In the genomic region with DNA sequence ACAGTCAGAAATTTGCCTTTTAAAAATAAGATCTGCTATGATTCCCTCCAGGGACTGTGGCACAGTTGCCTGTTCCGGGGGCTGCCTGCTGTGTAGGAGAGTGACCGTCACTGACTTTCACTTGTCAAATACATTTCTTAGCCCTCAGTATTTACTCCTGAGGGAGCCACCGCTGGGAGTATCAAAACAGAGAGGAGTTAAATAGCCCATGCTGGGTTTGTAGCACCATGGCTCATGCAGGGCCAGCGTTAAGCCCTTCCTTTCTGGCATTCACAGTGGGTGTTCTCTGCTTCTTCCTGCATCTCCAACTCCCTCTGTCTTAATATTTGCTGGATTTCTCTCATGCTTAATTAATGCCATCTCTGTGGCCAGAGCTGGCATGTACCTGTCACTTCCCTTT, we compare ENCODE assay signal across 18 cellular contexts.
"Had no signal": no experiment of that assay in that cellular context is flagged by ENCODE, and none has a peak within 500 bp of the region (broad histone marks: within the 10 kb centered on the region; RNA-seq: fewer than 3 reads in every experiment).

No MANE protein-coding gene starts in this region.

- ATAC-seq: effector memory CD8-positive, alpha-beta T cell; left lung; natural killer cell treated with Interleukin-12 subunit alpha and Interleukin-12 subunit beta and Interleukin-15 and Interleukin-18, amount 100 ng/mL, for 72 hours; pancreas; stimulated activated naive B cell treated with anti-CD40 and anti-IgM and Interleukin-4, amounts not matched to agents 10 μg/mL and 1 μg/mL and 100 μg/mL, for 72 hours had no signal

- DNase-seq: activated CD4-positive, alpha-beta memory T cell treated with anti-CD3 and anti-CD28 coated beads for 36 hours; activated naive CD4-positive, alpha-beta T cell treated with anti-CD3 and anti-CD28 coated beads, Interleukin-2, amount 10 ng/mL, durations not matched to agents 7 days and 5 days; activated T-cell treated with anti-CD3 and anti-CD28 coated beads, Interleukin-2, amount 50 U/mL, for 24 hours; cerebellar nuclear complex; effector memory CD8-positive, alpha-beta T cell; foreskin melanocyte; head of caudate nucleus; islet precursor cell; pancreas; stimulated activated CD4-positive, alpha-beta T cell treated with anti-CD3 and anti-CD28 coated beads, Interleukin-2, amount 100 ng/mL, for 48 hours; stimulated activated naive B cell treated with anti-CD40 and anti-IgM and Interleukin-4, amounts not matched to agents 10 μg/mL and 1 μg/mL and 100 μg/mL, for 72 hours; tibial artery; uterus had no signal

- H3K4me1 ChIP-seq: ascending aorta, breast epithelium, left lung, pancreas, tibial artery, uterus had no signal

- H3K27ac ChIP-seq: ascending aorta, breast epithelium, epithelial cell of prostate, left lung, pancreas, tibial artery, uterus had no signal

- H3K4me3 ChIP-seq: ascending aorta, breast epithelium, left lung, pancreas, tibial artery, uterus had no signal

- H3K9me3 ChIP-seq: ascending aorta, left lung, pancreas, tibial artery, uterus had no signal

- H3K27me3 ChIP-seq: ascending aorta, breast epithelium, left lung, pancreas, tibial artery, uterus had no signal

- FAIRE-seq: pancreas had no signal

- H3K36me3 ChIP-seq: ascending aorta, breast epithelium, left lung, pancreas, tibial artery, uterus had no signal
